ENCODE assay signal across 1 cellular context in genomic region chr5:83507431-83507830, GRCh38.
TF ChIP-seq lines count a peak whose summit lies in the region.

No MANE protein-coding gene starts in this region.

TF ChIP-seq in SK-N-SH treated with all-trans-retinoic acid at 6 μM for 48 hours, 23 proteins besides CTCF, POLR2A, EP300 and RAD21 (continued from another document):
- no peak for TF ChIP-seq TSHZ2 (CRISPR knock-in tag; IDR thresholded peaks at IDR 0.05)
- TF ChIP-seq RARB (CRISPR knock-in tag; IDR thresholded peaks at IDR 0.05) = no peak
- TF ChIP-seq PPARA (CRISPR knock-in tag; IDR thresholded peaks at IDR 0.05; ENCODE audit: borderline replicate concordance) = no peak
- TF ChIP-seq ZFP3 (CRISPR knock-in tag; IDR thresholded peaks at IDR 0.05) = no peak
